20 cellular contexts compared by ENCODE assay signal in genomic region chr7:25586513-25586912, GRCh38.
"Had no signal": no experiment of that assay in that cellular context is flagged by ENCODE, and none has a peak within 500 bp of the region (broad histone marks: within the 10 kb centered on the region; RNA-seq: fewer than 3 reads in every experiment).

No MANE protein-coding gene starts in this region.

- H3K4me1 Mint-ChIP-seq: activated naive CD4-positive, alpha-beta T cell treated with anti-CD3 and anti-CD28 coated beads, Interleukin-2, amount 50 U/mL, for 24 hours; brain; endodermal cell; immature natural killer cell; naive thymus-derived CD8-positive, alpha-beta T cell had no signal

- H3K9me3 Mint-ChIP-seq: activated naive CD4-positive, alpha-beta T cell treated with anti-CD3 and anti-CD28 coated beads, Interleukin-2, amount 50 U/mL, for 24 hours; activated T-helper 2 cell treated with anti-CD3 and anti-CD28 coated beads, Interferon-gamma antibody, Interleukin-2, Interleukin-4, amounts not matched to agents 10 μg/mL and 5 μg/mL and 100 μg/mL, durations not matched to agents 14 hours and 24 hours and 36 hours; brain; endodermal cell; immature natural killer cell; naive thymus-derived CD8-positive, alpha-beta T cell; stimulated activated naive CD8-positive, alpha-beta T cell treated with anti-CD3 and anti-CD28 coated beads, Interleukin-15, Interleukin-2, amounts not matched to agents 100 ng/mL and 50 ng/mL, for 24 hours had no signal

- H3K36me3 Mint-ChIP-seq: activated naive CD4-positive, alpha-beta T cell treated with anti-CD3 and anti-CD28 coated beads, Interleukin-2, amount 50 U/mL, for 24 hours; brain; immature natural killer cell; naive thymus-derived CD8-positive, alpha-beta T cell had no signal

- H3K4me1 ChIP-seq: psoas muscle, upper lobe of right lung had no signal

- H3K9me3 ChIP-seq: psoas muscle, spleen, upper lobe of right lung had no signal

- H3K27ac Mint-ChIP-seq: activated naive CD4-positive, alpha-beta T cell treated with anti-CD3 and anti-CD28 coated beads, Interleukin-2, amount 50 U/mL, for 24 hours; activated T-helper 2 cell treated with anti-CD3 and anti-CD28 coated beads, Interferon-gamma antibody, Interleukin-2, Interleukin-4, amounts not matched to agents 10 μg/mL and 5 μg/mL and 100 μg/mL, durations not matched to agents 14 hours and 24 hours and 36 hours; brain; endodermal cell; immature natural killer cell; naive thymus-derived CD8-positive, alpha-beta T cell; stimulated activated naive CD8-positive, alpha-beta T cell treated with anti-CD3 and anti-CD28 coated beads, Interleukin-15, Interleukin-2, amounts not matched to agents 100 ng/mL and 50 ng/mL, for 24 hours had no signal

- DNase-seq: activated CD4-positive, alpha-beta T cell treated with anti-CD3 and anti-CD28 coated beads, Interleukin-2, amount 50 U/mL, for 1 hour; activated CD4-positive, CD25-positive, alpha-beta regulatory T cell; activated T-cell treated with anti-CD3 and anti-CD28 coated beads for 4 hours; cerebellar nuclear complex; dermis blood vessel endothelial cell; endodermal cell; immature natural killer cell; left colon; naive thymus-derived CD8-positive, alpha-beta T cell; psoas muscle; spleen; stimulated activated CD4-positive, alpha-beta T cell treated with anti-CD3 and anti-CD28 coated beads, Interleukin-1b, Interleukin-23, amount 100 ng/mL, for 48 hours; T-helper 2 cell; upper lobe of right lung had no signal

- H3K27ac ChIP-seq: psoas muscle, spleen, upper lobe of right lung had no signal

- H3K27me3 ChIP-seq: spleen, upper lobe of right lung had no signal

- ATAC-seq: left colon; naive thymus-derived CD8-positive, alpha-beta T cell; psoas muscle; sciatic nerve; upper lobe of right lung had no signal

- H3K4me3 ChIP-seq: lung, psoas muscle, spleen, upper lobe of right lung had no signal

- H3K4me3 Mint-ChIP-seq: activated naive CD4-positive, alpha-beta T cell treated with anti-CD3 and anti-CD28 coated beads, Interleukin-2, amount 50 U/mL, for 24 hours; brain; endodermal cell; immature natural killer cell; naive thymus-derived CD8-positive, alpha-beta T cell; stimulated activated naive CD8-positive, alpha-beta T cell treated with anti-CD3 and anti-CD28 coated beads, Interleukin-15, Interleukin-2, amounts not matched to agents 100 ng/mL and 50 ng/mL, for 24 hours had no signal

- H3K36me3 ChIP-seq: spleen, upper lobe of right lung had no signal

- H3K27me3 Mint-ChIP-seq: stimulated activated naive CD8-positive, alpha-beta T cell treated with anti-CD3 and anti-CD28 coated beads, Interleukin-15, Interleukin-2, amounts not matched to agents 100 ng/mL and 50 ng/mL, for 24 hours had no signal
